8 cellular contexts compared by ENCODE assay signal in genomic region chr1:62088439-62088838, GRCh38.
"Had no signal": no experiment of that assay in that cellular context is flagged by ENCODE, and none has a peak within 500 bp of the region (broad histone marks: within the 10 kb centered on the region; RNA-seq: fewer than 3 reads in every experiment).

No MANE protein-coding gene starts in this region.

- DNase-seq: GM23248, GOT3, H7, HFFc6, KBM-7 had no signal

- H3K27ac ChIP-seq: GM23248 had no signal

- H3K36me3 ChIP-seq: HAP-1 had no signal

- H3K9me3 ChIP-seq: HAP-1 had no signal

- ATAC-seq: HCT116 had no signal

- H2AFZ ChIP-seq: GM23248 had no signal

- H3K4me1 ChIP-seq: HAP-1 had no signal

- H3K4me3 ChIP-seq: GM23248, HAP-1 had no signal

- H3K9ac ChIP-seq: GM23248 had no signal

- FAIRE-seq: HTR-8/SVneo had no signal
